ENCODE assay signal across 8 cellular contexts in genomic region chr3:8110966-8111798, GRCh38.
DNase-seq lines count a peak whose midpoint lies in the region; ATAC-seq and TF ChIP-seq lines count a peak whose summit lies in the region.

No MANE protein-coding gene starts in this region.

- no peak overlapping the region for H2AFZ ChIP-seq in OCI-LY1 (ENCODE audit: low read length)
- H2AFZ ChIP-seq in neural cell (ENCODE audit: low read depth, low read length), result no peak overlapping the region

- H3K4me2 ChIP-seq in OCI-LY1 (ENCODE audit: low read length), result 0 out of 2 replicates have a peak overlapping the region, but pooled peaks have one; percentile 29
- no peak overlapping the region for H3K4me2 ChIP-seq in neural cell (ENCODE audit: low read length)

- H3K9ac ChIP-seq in OCI-LY1 (ENCODE audit: low read length) (no peak overlapping the region), neural cell (ENCODE audit: low read length) (no peak overlapping the region)

- peaks cover 7% of the 10 kb centered on the region for H3K4me1 Mint-ChIP-seq in activated T-cell treated with anti-CD3 and anti-CD28 coated beads, Interleukin-2, amount 50 U/mL, for 24 hours (ENCODE audit: low read depth)

- H3K4me3 Mint-ChIP-seq in activated T-cell treated with anti-CD3 and anti-CD28 coated beads, Interleukin-2, amount 50 U/mL, for 24 hours, result no peak overlapping the region

- no peaks in the 10 kb centered on the region for H3F3A ChIP-seq in OCI-LY1 (ENCODE audit: insufficient read depth, low read length)
- no peaks in the 10 kb centered on the region for H3F3A ChIP-seq in neural cell (ENCODE audit: insufficient read depth, low read length, poor library complexity, severe bottlenecking)

- H3K27me3 Mint-ChIP-seq in activated T-cell treated with anti-CD3 and anti-CD28 coated beads, Interleukin-2, amount 50 U/mL, for 24 hours, result no peaks in the 10 kb centered on the region

- H3K27me3 ChIP-seq in OCI-LY1 (ENCODE audit: insufficient read depth, low read length) (no peaks in the 10 kb centered on the region), neural cell (ENCODE audit: insufficient read depth, low read depth, low read length) (no peaks in the 10 kb centered on the region)

- H3K4me3 ChIP-seq in OCI-LY1 (ENCODE audit: low read depth, low read length, poor library complexity, severe bottlenecking) (no peak overlapping the region), fibroblast of mammary gland (ENCODE audit: control insufficient read depth, low read depth, low read length) (no peak overlapping the region), neural cell (ENCODE audit: low read length) (no peak overlapping the region)

- H4K20me1 ChIP-seq in OCI-LY1 (ENCODE audit: insufficient read depth, low read length) (no peaks in the 10 kb centered on the region), neural cell (ENCODE audit: insufficient read depth) (no peaks in the 10 kb centered on the region)

- no peak overlapping the region for H3K27ac Mint-ChIP-seq in activated T-cell treated with anti-CD3 and anti-CD28 coated beads, Interleukin-2, amount 50 U/mL, for 24 hours

- no peaks in the 10 kb centered on the region for H3K9me2 ChIP-seq in OCI-LY1 (ENCODE audit: low read depth, low read length)
- no peaks in the 10 kb centered on the region for H3K9me2 ChIP-seq in neural cell (ENCODE audit: insufficient read depth, low read length)

- H3K9me3 Mint-ChIP-seq in activated T-cell treated with anti-CD3 and anti-CD28 coated beads, Interleukin-2, amount 50 U/mL, for 24 hours, result no peaks in the 10 kb centered on the region

- H3K36me3 ChIP-seq in OCI-LY1 (ENCODE audit: insufficient read depth, low read length) (no peaks in the 10 kb centered on the region), neural cell (ENCODE audit: insufficient read depth, low read length) (no peaks in the 10 kb centered on the region)

- H3K9me3 ChIP-seq in OCI-LY1 (ENCODE audit: low read length) (no peaks in the 10 kb centered on the region), neural cell (ENCODE audit: low read length) (no peaks in the 10 kb centered on the region)

- peak; percentile 77 for DNase-seq in D341Med (ENCODE audit: low spot score)
- DNase-seq in activated T-cell treated with anti-CD3 and anti-CD28 coated beads, Interleukin-2, amount 50 U/mL, for 24 hours, result peak; percentile 53
- DNase-seq in fibroblast of mammary gland (ENCODE audit: low read depth), result peak; percentile 66
- peak in 43 of 49 donors; percentile 1 to 81 (median 52) for DNase-seq in substantia nigra (lab: John Stamatoyannopoulos, UW)

- TF ChIP-seq RAD21 in neural cell (conservative IDR thresholded peaks at IDR 0.05), result peak; percentile 99

- TF ChIP-seq CTCF in OCI-LY1 (IDR thresholded peaks at IDR 0.05; ENCODE audit: low read length) (peak; percentile 83), fibroblast of mammary gland (conservative IDR thresholded peaks at IDR 0.05; ENCODE audit: control insufficient read depth, insufficient read depth, low read depth, low read length) (peak; percentile 80), neural cell (IDR thresholded peaks at IDR 0.05; ENCODE audit: poor library complexity, severe bottlenecking) (peak; percentile 98)

- no peaks in the 10 kb centered on the region for H3K4me1 ChIP-seq in OCI-LY1 (ENCODE audit: insufficient read depth, low read length, severe bottlenecking)

- TF ChIP-seq EP300 in neural cell (conservative IDR thresholded peaks at IDR 0.05; ENCODE audit: poor library complexity, severe bottlenecking), result peak; percentile 47

- H3K27ac ChIP-seq in OCI-LY1 (ENCODE audit: low read depth, low read length, poor library complexity, severe bottlenecking) (no peak overlapping the region), neural cell (ENCODE audit: low read length) (peak overlapping the region; percentile 18), substantia nigra (ENCODE audit: low read depth, low read length, poor library complexity, severe bottlenecking) (no peak overlapping the region)

- ATAC-seq in GM19467 (IDR thresholded peaks at IDR 0.05; ENCODE audit: unreplicated experiment) (peak; percentile 99), HG03521 (IDR thresholded peaks at IDR 0.05; ENCODE audit: unreplicated experiment) (peak; percentile 99)

- H3K79me2 ChIP-seq in OCI-LY1 (ENCODE audit: insufficient read depth, low read length) (no peaks in the 10 kb centered on the region), neural cell (replicated peaks; ENCODE audit: insufficient read depth, low read length) (no peaks in the 10 kb centered on the region)

- H3K36me3 Mint-ChIP-seq in activated T-cell treated with anti-CD3 and anti-CD28 coated beads, Interleukin-2, amount 50 U/mL, for 24 hours (ENCODE audit: low read depth), result no peaks in the 10 kb centered on the region

TF ChIP-seq in neural cell, 6 proteins besides CTCF, POLR2A, EP300 and RAD21:
- no peak for TF ChIP-seq MXI1 (conservative IDR thresholded peaks at IDR 0.05; ENCODE audit: poor library complexity, severe bottlenecking)
- peak; percentile 98 for TF ChIP-seq SMC3 (conservative IDR thresholded peaks at IDR 0.05; ENCODE audit: poor library complexity)
